Comparison of ENCODE assay signal across 19 cellular contexts in genomic region chr6:119728220-119728750, GRCh38.
DNase-seq lines count a peak whose midpoint lies in the region; ATAC-seq, FAIRE-seq and TF ChIP-seq lines count a peak whose summit lies in the region.
"Had no signal": no experiment of that assay in that cellular context is flagged by ENCODE, and none has a peak within 500 bp of the region (broad histone marks: within the 10 kb centered on the region; RNA-seq: fewer than 3 reads in every experiment).

No MANE protein-coding gene starts in this region.

- no peaks in the 10 kb centered on the region for H3K9me2 ChIP-seq in OCI-LY7 (ENCODE audit: insufficient read depth, low read length)

- H3K4me2 ChIP-seq in OCI-LY7 (ENCODE audit: low read length) (no peak overlapping the region), HepG2 (ENCODE audit: low read depth, low read length) (peak overlapping the region; percentile 70)
- H3K4me2 ChIP-seq: BLaER1 treated with 17β-estradiol and CSF1 and Interleukin-3, amounts not matched to agents 10 nM and 100 nM had no signal

- H3K9me3 ChIP-seq in OCI-LY7 (ENCODE audit: low read length) (peaks cover 4% of the 10 kb centered on the region; the same call in 1 of the 2 replicates), HepG2 (ENCODE audit: low read length) (no peaks in the 10 kb centered on the region), upper lobe of right lung (no peaks in the 10 kb centered on the region), psoas muscle (no peaks in the 10 kb centered on the region)
- H3K9me3 ChIP-seq: BLaER1 treated with 17β-estradiol and CSF1 and Interleukin-3, amounts not matched to agents 10 nM and 100 nM; HAP-1 had no signal

- no peaks in the 10 kb centered on the region for H3K27me3 ChIP-seq in HepG2 (ENCODE audit: control insufficient read depth in 1 of 2, insufficient read depth in 2 of 2, low read length in 2 of 2)
- no peaks in the 10 kb centered on the region for H3K27me3 ChIP-seq in upper lobe of right lung
- no peaks in the 10 kb centered on the region for H3K27me3 ChIP-seq in psoas muscle (ENCODE audit: insufficient read depth in 3 of 3, low read length in 2 of 3)
- H3K27me3 ChIP-seq: BLaER1 treated with 17β-estradiol and CSF1 and Interleukin-3, amounts not matched to agents 10 nM and 100 nM had no signal

- POLR2A ChIA-PET in OCI-LY7 (lab: Charles Lee) (interaction anchor here (0.9 to 1.7 kb wide), 2 partner anchors 9 to 450 kb away, joined by 4 read pairs; no protein-coding TSS in a partner anchor), HepG2 (lab: Yijun Ruan, JAX) (no interaction called here)

- FAIRE-seq in HepG2 (lab: Jason Lieb, UNC), result peak; percentile 76
- FAIRE-seq: GM12878, HTR-8/SVneo had no signal

- no peak for TF ChIP-seq RAD21 in HepG2 (CRISPR knock-in tag; IDR thresholded peaks at IDR 0.05)

- H3K79me2 ChIP-seq in OCI-LY7 (ENCODE audit: insufficient read depth, low read depth, low read length) (no peaks in the 10 kb centered on the region), HepG2 (ENCODE audit: insufficient read depth, low read length) (no peaks in the 10 kb centered on the region)

- DNase-seq in cardiac septum (ENCODE audit: low spot score) (peak; percentile 53), Right ventricle myocardium superior (no peak), OCI-LY7 (ENCODE audit: low spot score) (no peak), HepG2 (ENCODE audit: low spot score) (peak; percentile 24), upper lobe of right lung (peak; percentile 18), psoas muscle (no peak)
- no peak for DNase-seq in activated CD4-positive, alpha-beta T cell treated with anti-CD3 and anti-CD28 coated beads, Interleukin-2, amount 50 U/mL, for 1 hour
- DNase-seq: DMS79, KBM-7, NCI-H1105, NCI-H187 treated with DMSO at 0.1 percent for 48 hours, NCI-H446 treated with DMSO at 0.1 percent for 48 hours, NCI-H82, SIG-M5 had no signal

- H3K36me3 ChIP-seq in OCI-LY7 (ENCODE audit: insufficient read depth, low read length), result no peaks in the 10 kb centered on the region; the same call in 1 of the 2 replicates
- H3K36me3 ChIP-seq in HepG2 (replicated peaks in 1 of 2; ENCODE audit: control insufficient read depth in 1 of 2, insufficient read depth in 2 of 2, low read length in 2 of 2), result no peaks in the 10 kb centered on the region
- H3K36me3 ChIP-seq in upper lobe of right lung, result no peaks in the 10 kb centered on the region
- H3K36me3 ChIP-seq in psoas muscle (ENCODE audit: insufficient read depth in 1 of 2, low read depth in 1 of 2), result no peaks in the 10 kb centered on the region
- H3K36me3 ChIP-seq: BLaER1 treated with 17β-estradiol and CSF1 and Interleukin-3, amounts not matched to agents 10 nM and 100 nM; HAP-1 had no signal

- H3K27ac ChIP-seq in OCI-LY7 (ENCODE audit: low read depth, low read length, poor library complexity, severe bottlenecking) (no peak overlapping the region), HepG2 (ENCODE audit: extremely low read length, insufficient read depth, low read length) (no peak overlapping the region), upper lobe of right lung (no peak overlapping the region), psoas muscle (no peak overlapping the region)

- TF ChIP-seq CTCF in OCI-LY7 (conservative IDR thresholded peaks at IDR 0.05; ENCODE audit: low read length), result no peak
- no peak for TF ChIP-seq CTCF in HepG2 (CRISPR knock-in tag; IDR thresholded peaks at IDR 0.05)
- TF ChIP-seq CTCF in upper lobe of right lung (IDR thresholded peaks at IDR 0.05), result no peak
- no peak for TF ChIP-seq CTCF in psoas muscle (IDR thresholded peaks at IDR 0.05)

- TF ChIP-seq POLR2A in HepG2 (IDR thresholded peaks at IDR 0.05; ENCODE audit: insufficient read depth in 1 of 2, low read depth in 2 of 2, low read length in 2 of 2), result no peak

- H3K4me1 ChIP-seq in OCI-LY7 (ENCODE audit: insufficient read depth, low read length, poor library complexity, severe bottlenecking) (peaks cover 11% of the 10 kb centered on the region), HepG2 (ENCODE audit: insufficient read depth, low read length) (peaks cover 20% of the 10 kb centered on the region), upper lobe of right lung (no peaks in the 10 kb centered on the region), psoas muscle (no peaks in the 10 kb centered on the region)
- H3K4me1 ChIP-seq: BLaER1 treated with 17β-estradiol and CSF1 and Interleukin-3, amounts not matched to agents 10 nM and 100 nM; HAP-1 had no signal

- H3K4me3 ChIP-seq in OCI-LY7 (ENCODE audit: low read depth, low read length, poor library complexity, severe bottlenecking), result no peak overlapping the region
- peak overlapping the region in 2 of 3 experiments; percentile 28 to 33; a peak in 4 of 6 replicates for H3K4me3 ChIP-seq in HepG2 (replicated peaks in 1 of 3; ENCODE audit: insufficient read depth in 1 of 3, low read depth in 2 of 3, low read length in 3 of 3)
- H3K4me3 ChIP-seq in upper lobe of right lung, result no peak overlapping the region
- H3K4me3 ChIP-seq in psoas muscle, result no peak overlapping the region
- H3K4me3 ChIP-seq: BLaER1 treated with 17β-estradiol and CSF1 and Interleukin-3, amounts not matched to agents 10 nM and 100 nM; GM12878; HAP-1 had no signal

- peak overlapping the region; percentile 15; the same call in 1 of the 2 replicates for H2AFZ ChIP-seq in OCI-LY7 (ENCODE audit: low read length)
- peak overlapping the region; percentile 57 for H2AFZ ChIP-seq in HepG2 (ENCODE audit: low read length)

- WGBS in HepG2 (ENCODE audit: low lambda C conversion rate), result 37% methylated on average over 7 of the region's 7 CpGs
- WGBS in psoas muscle, 3 donors, result 74 to 88% (median 88%) methylated on average over 7 of the region's 7 CpGs

- H4K20me1 ChIP-seq in OCI-LY7 (ENCODE audit: insufficient read depth, low read length), result no peaks in the 10 kb centered on the region
- H4K20me1 ChIP-seq in HepG2 (ENCODE audit: insufficient read depth, low read length), result no peaks in the 10 kb centered on the region
- H4K20me1 ChIP-seq: BLaER1 treated with 17β-estradiol and CSF1 and Interleukin-3, amounts not matched to agents 10 nM and 100 nM had no signal

- in situ Hi-C loops in HepG2 (cut with HindIII; ENCODE audit: extremely low pct_ligation_motif_present, low pct_unique_long_range_greater_than_20kb), result loop anchor here (25.0 kb wide), 3 partner anchors 591 to 1584 kb away; no protein-coding TSS in a partner anchor

- ATAC-seq in Right ventricle myocardium superior (ENCODE audit: poor library complexity), result no peak
- ATAC-seq in HepG2, result peak; percentile 85
- ATAC-seq in upper lobe of right lung, result no peak
- no peak for ATAC-seq in GM19463 (IDR thresholded peaks at IDR 0.05; ENCODE audit: unreplicated experiment)
- ATAC-seq in psoas muscle, result no peak

- BruUV-seq in OCI-LY7 (replicated peaks; lab: Mats Ljungman, UMichigan) (no TSS peak), HepG2 (replicated peaks; lab: Mats Ljungman, UMichigan) (no TSS peak)

- H3K9ac ChIP-seq in HepG2 (ENCODE audit: insufficient read depth, low read depth, low read length), result no peak overlapping the region
- H3K9ac ChIP-seq: BLaER1 treated with 17β-estradiol and CSF1 and Interleukin-3, amounts not matched to agents 10 nM and 100 nM had no signal

- intact Hi-C loops in cardiac septum (cut with DNase I) (no loop called here), Right ventricle myocardium superior (cut with DNase I) (no loop called here), OCI-LY7 (cut with micrococcal nuclease; ENCODE audit: unreplicated experiment) (no loop called here), HepG2 (cut with micrococcal nuclease; ENCODE audit: unreplicated experiment) (no loop called here), upper lobe of right lung (cut with DNase I) (no loop called here), psoas muscle (cut with DNase I) (no loop called here)

- TF ChIP-seq EP300 in HepG2 (IDR thresholded peaks at IDR 0.05; ENCODE audit: low read depth in 2 of 2, low read length in 2 of 2) (no peak), HepG2 (CRISPR knock-in tag; IDR thresholded peaks at IDR 0.05; ENCODE audit: borderline replicate concordance) (no peak)

- CTCF ChIA-PET in OCI-LY7 (lab: Charles Lee; ENCODE audit: unreplicated experiment), result no interaction called here
- CTCF ChIA-PET in HepG2 (lab: Yijun Ruan, JAX; ENCODE audit: low intra/inter-chr PET ratio, low total read pairs), result no interaction called here

TF ChIP-seq in HepG2, 621 proteins besides CTCF, POLR2A, EP300 and RAD21:
- 0 out of 2 replicates have a peak, but pooled peaks have one; percentile 23 for TF ChIP-seq ZNF501 (CRISPR knock-in tag; IDR thresholded peaks at IDR 0.05)
- TF ChIP-seq HNF4A (CRISPR knock-in tag; IDR thresholded peaks at IDR 0.05), result peak; percentile 66
- no peak for TF ChIP-seq NBN (conservative IDR thresholded peaks at IDR 0.05)
- no peak for TF ChIP-seq MATR3 (CRISPR knock-in tag; IDR thresholded peaks at IDR 0.05)
- peak; percentile 21; the same call in 1 of the 2 replicates for TF ChIP-seq HMGXB3 (CRISPR knock-in tag; IDR thresholded peaks at IDR 0.05; ENCODE audit: borderline replicate concordance)

Comparison
In these comparisons a context has a peak if more than half of its experiments do, and no peak if none do; other contexts are left out.
1. DNase-seq: peak in cardiac septum (single experiment), HepG2 (single experiment) and upper lobe of right lung (single experiment); none in Right ventricle myocardium superior (single experiment), OCI-LY7 (single experiment), activated CD4-positive, alpha-beta T cell treated with anti-CD3 and anti-CD28 coated beads, Interleukin-2, amount 50 U/mL, for 1 hour (single experiment) and psoas muscle (0 of 2).
2. H3K4me3 ChIP-seq: peak in HepG2 (2 of 3); none in OCI-LY7 (single experiment), upper lobe of right lung (single experiment) and psoas muscle (single experiment).